22 cellular contexts compared by ENCODE assay signal in genomic region chr1:230174765-230175747, GRCh38.
DNase-seq lines count a peak whose midpoint lies in the region; ATAC-seq, FAIRE-seq and TF ChIP-seq lines count a peak whose summit lies in the region.
"Had no signal": no experiment of that assay in that cellular context is flagged by ENCODE, and none has a peak within 500 bp of the region (broad histone marks: within the 10 kb centered on the region; RNA-seq: fewer than 3 reads in every experiment).

No MANE protein-coding gene starts in this region.

- H3K27me3 Mint-ChIP-seq in activated T-helper 17 cell treated with anti-CD3 and anti-CD28 coated beads, Interleukin-2, amount 50 U/mL, for 72 hours = no peaks in the 10 kb centered on the region
- no peaks in the 10 kb centered on the region for H3K27me3 Mint-ChIP-seq in CD8-positive, alpha-beta memory T cell
- H3K27me3 Mint-ChIP-seq: CD4-positive, alpha-beta memory T cell; stimulated activated naive CD8-positive, alpha-beta T cell treated with anti-CD3 and anti-CD28 coated beads, Interleukin-15, amount 100 ng/mL, for 72 hours had no signal

- H3K9me2 ChIP-seq in OCI-LY7 (ENCODE audit: insufficient read depth, low read length) = no peaks in the 10 kb centered on the region

- TF ChIP-seq POLR2A in HepG2 (IDR thresholded peaks at IDR 0.05; ENCODE audit: insufficient read depth in 1 of 2, low read depth in 2 of 2, low read length in 2 of 2) = no peak

- DNase-seq in right atrium auricular region (ENCODE audit: low spot score) = peak; percentile 26
- DNase-seq in left cardiac atrium = no peak
- no peak for DNase-seq in HepG2 (ENCODE audit: low spot score)
- peak; percentile 28 for DNase-seq in ureter (ENCODE audit: low spot score)
- no peak for DNase-seq in OCI-LY7 (ENCODE audit: low spot score)
- no peak for DNase-seq in NCI-H1417 (lab: John Stamatoyannopoulos, UW)
- DNase-seq in CD8-positive, alpha-beta memory T cell = no peak
- DNase-seq: ACHN; activated CD4-positive, alpha-beta T cell treated with anti-CD3 and anti-CD28 coated beads, Interleukin-2, amount 50 U/mL, for 48 hours; CD4-positive, alpha-beta memory T cell; effector memory CD4-positive, alpha-beta T cell; EL; NCI-H2081; PC-3; retina; SJCRH30; stimulated activated naive CD8-positive, alpha-beta T cell treated with anti-CD3 and anti-CD28 coated beads, Interleukin-15, amount 100 ng/mL, for 72 hours; T1000 had no signal

- BruUV-seq in HepG2 (replicated peaks; lab: Mats Ljungman, UMichigan) = no TSS peak
- no TSS peak for BruUV-seq in OCI-LY7 (replicated peaks; lab: Mats Ljungman, UMichigan)

- CTCF ChIA-PET in HepG2 (lab: Yijun Ruan, JAX; ENCODE audit: low intra/inter-chr PET ratio, low total read pairs) (no interaction called here), OCI-LY7 (lab: Charles Lee; ENCODE audit: unreplicated experiment) (interaction anchor here (0.6 kb wide), 1 partner anchor 65 kb away, joined by 3 read pairs; no protein-coding TSS in a partner anchor)
- CTCF ChIA-PET in CD8-positive, alpha-beta memory T cell (lab: Charles Lee) = no interaction called here

- TF ChIP-seq EP300 in HepG2 (IDR thresholded peaks at IDR 0.05; ENCODE audit: low read depth in 2 of 2, low read length in 2 of 2) = no peak
- TF ChIP-seq EP300 in HepG2 (CRISPR knock-in tag; IDR thresholded peaks at IDR 0.05; ENCODE audit: borderline replicate concordance) = no peak

- no peak overlapping the region for H3K4me3 Mint-ChIP-seq in activated T-helper 17 cell treated with anti-CD3 and anti-CD28 coated beads, Interleukin-2, amount 50 U/mL, for 72 hours
- H3K4me3 Mint-ChIP-seq in CD8-positive, alpha-beta memory T cell = no peak overlapping the region
- H3K4me3 Mint-ChIP-seq: CD4-positive, alpha-beta memory T cell had no signal

- H3K9ac ChIP-seq in HepG2 (ENCODE audit: insufficient read depth, low read depth, low read length) = no peak overlapping the region

- WGBS in HepG2 (ENCODE audit: low lambda C conversion rate) = 89% methylated on average over 13 of the region's 14 CpGs

- TF ChIP-seq CTCF in right atrium auricular region (IDR thresholded peaks at IDR 0.05) = no peak
- TF ChIP-seq CTCF in HepG2 (CRISPR knock-in tag; IDR thresholded peaks at IDR 0.05) = no peak
- no peak for TF ChIP-seq CTCF in OCI-LY7 (conservative IDR thresholded peaks at IDR 0.05; ENCODE audit: low read length)

- TF ChIP-seq RAD21 in HepG2 (CRISPR knock-in tag; IDR thresholded peaks at IDR 0.05) = no peak

- POLR2A ChIA-PET in HepG2 (lab: Yijun Ruan, JAX) = interaction anchor here (1.0 kb wide), 1 partner anchor 11 kb away, joined by 3 read pairs; no protein-coding TSS in a partner anchor
- POLR2A ChIA-PET in OCI-LY7 (lab: Charles Lee) = interaction anchor here (0.5 kb wide), 1 partner anchor 12 kb away, joined by 5 read pairs; no protein-coding TSS in a partner anchor
- POLR2A ChIA-PET in CD8-positive, alpha-beta memory T cell (lab: Charles Lee) = no interaction called here

- ATAC-seq in left cardiac atrium (no peak), HepG2 (no peak)
- ATAC-seq in activated T-helper 17 cell treated with anti-CD3 and anti-CD28 coated beads, Interleukin-2, amount 50 U/mL, for 72 hours (replicated peaks) = no peak
- ATAC-seq: heart left ventricle; PC-3; stimulated activated naive CD8-positive, alpha-beta T cell treated with anti-CD3 and anti-CD28 coated beads, Interleukin-15, amount 100 ng/mL, for 72 hours had no signal

- H3K27ac ChIP-seq in right atrium auricular region = no peak overlapping the region
- H3K27ac ChIP-seq in HepG2 (ENCODE audit: extremely low read length, insufficient read depth, low read length) = no peak overlapping the region
- no peak overlapping the region for H3K27ac ChIP-seq in OCI-LY7 (ENCODE audit: low read depth, low read length, poor library complexity, severe bottlenecking)
- no peak overlapping the region for H3K27ac ChIP-seq in CD8-positive, alpha-beta memory T cell (ENCODE audit: low read depth, low read length)
- H3K27ac ChIP-seq: SJCRH30, vagina had no signal

- peaks cover 24% of the 10 kb centered on the region for H3K36me3 Mint-ChIP-seq in activated T-helper 17 cell treated with anti-CD3 and anti-CD28 coated beads, Interleukin-2, amount 50 U/mL, for 72 hours (ENCODE audit: low read depth)
- H3K36me3 Mint-ChIP-seq in CD8-positive, alpha-beta memory T cell = peaks cover 0 to 21% (median 10%) of the 10 kb centered on the region in 3 donors

- H3K36me3 ChIP-seq in right atrium auricular region (no peaks in the 10 kb centered on the region), HepG2 (replicated peaks in 1 of 2; ENCODE audit: control insufficient read depth in 1 of 2, insufficient read depth in 2 of 2, low read length in 2 of 2) (peaks cover 0 to 9% of the 10 kb centered on the region in 2 experiments; a peak in 3 of 5 replicates), OCI-LY7 (ENCODE audit: insufficient read depth, low read length) (peaks cover 9% of the 10 kb centered on the region; the same call in 1 of the 2 replicates)
- H3K36me3 ChIP-seq in CD8-positive, alpha-beta memory T cell (ENCODE audit: insufficient read depth, low read length) = no peaks in the 10 kb centered on the region
- H3K36me3 ChIP-seq: SJCRH30 had no signal

- H3K9me3 ChIP-seq in right atrium auricular region (no peaks in the 10 kb centered on the region), HepG2 (ENCODE audit: low read length) (no peaks in the 10 kb centered on the region), OCI-LY7 (ENCODE audit: low read length) (no peaks in the 10 kb centered on the region)
- H3K9me3 ChIP-seq in CD8-positive, alpha-beta memory T cell (ENCODE audit: low read length) = no peaks in the 10 kb centered on the region
- H3K9me3 ChIP-seq: heart left ventricle, SJCRH30, vagina had no signal

- no peaks in the 10 kb centered on the region for H3K9me3 Mint-ChIP-seq in activated T-helper 17 cell treated with anti-CD3 and anti-CD28 coated beads, Interleukin-2, amount 50 U/mL, for 72 hours
- H3K9me3 Mint-ChIP-seq in CD8-positive, alpha-beta memory T cell = no peaks in the 10 kb centered on the region
- H3K9me3 Mint-ChIP-seq: CD4-positive, alpha-beta memory T cell; stimulated activated naive CD8-positive, alpha-beta T cell treated with anti-CD3 and anti-CD28 coated beads, Interleukin-15, amount 100 ng/mL, for 72 hours had no signal

- H4K20me1 ChIP-seq in HepG2 (ENCODE audit: insufficient read depth, low read length) (peaks cover 3% of the 10 kb centered on the region), OCI-LY7 (ENCODE audit: insufficient read depth, low read length) (no peaks in the 10 kb centered on the region)

- no peaks in the 10 kb centered on the region for H3K79me2 ChIP-seq in HepG2 (ENCODE audit: insufficient read depth, low read length)
- peaks cover 6% of the 10 kb centered on the region; the same call in 1 of the 2 replicates for H3K79me2 ChIP-seq in OCI-LY7 (ENCODE audit: insufficient read depth, low read depth, low read length)

- intact Hi-C loops in left cardiac atrium (cut with DNase I) (no loop called here), HepG2 (cut with micrococcal nuclease; ENCODE audit: unreplicated experiment) (no loop called here), OCI-LY7 (cut with micrococcal nuclease; ENCODE audit: unreplicated experiment) (no loop called here)

- H3K4me3 ChIP-seq in right atrium auricular region = no peak overlapping the region
- H3K4me3 ChIP-seq in HepG2 (replicated peaks in 1 of 3; ENCODE audit: insufficient read depth in 1 of 3, low read depth in 2 of 3, low read length in 3 of 3) = no peak overlapping the region
- H3K4me3 ChIP-seq in OCI-LY7 (ENCODE audit: low read depth, low read length, poor library complexity, severe bottlenecking) = no peak overlapping the region
- H3K4me3 ChIP-seq in CD8-positive, alpha-beta memory T cell (ENCODE audit: low read length) = no peak overlapping the region
- H3K4me3 ChIP-seq: heart left ventricle, SJCRH30, vagina had no signal

- peaks cover 0 to 28% of the 10 kb centered on the region in 2 donors for H3K4me1 ChIP-seq in right atrium auricular region
- no peaks in the 10 kb centered on the region for H3K4me1 ChIP-seq in HepG2 (ENCODE audit: insufficient read depth, low read length)
- H3K4me1 ChIP-seq in OCI-LY7 (ENCODE audit: insufficient read depth, low read length, poor library complexity, severe bottlenecking) = peaks cover 12% of the 10 kb centered on the region
- peaks cover 4% of the 10 kb centered on the region for H3K4me1 ChIP-seq in CD8-positive, alpha-beta memory T cell (ENCODE audit: insufficient read depth, low read length)

- H3K27ac Mint-ChIP-seq in activated T-helper 17 cell treated with anti-CD3 and anti-CD28 coated beads, Interleukin-2, amount 50 U/mL, for 72 hours = peak overlapping the region; percentile 32
- peak overlapping the region in 1 of 8 donors; percentile 44 for H3K27ac Mint-ChIP-seq in CD8-positive, alpha-beta memory T cell

- H2AFZ ChIP-seq in HepG2 (ENCODE audit: low read length) (no peak overlapping the region), OCI-LY7 (ENCODE audit: low read length) (no peak overlapping the region)

- H3K27me3 ChIP-seq in right atrium auricular region (no peaks in the 10 kb centered on the region), HepG2 (ENCODE audit: control insufficient read depth in 1 of 2, insufficient read depth in 2 of 2, low read length in 2 of 2) (no peaks in the 10 kb centered on the region; a peak in 1 of 5 replicates)
- H3K27me3 ChIP-seq in CD8-positive, alpha-beta memory T cell (ENCODE audit: insufficient read depth, low read length, poor library complexity, severe bottlenecking) = no peaks in the 10 kb centered on the region
- H3K27me3 ChIP-seq: heart left ventricle, SJCRH30, vagina had no signal

- H3K4me2 ChIP-seq in HepG2 (ENCODE audit: low read depth, low read length) (no peak overlapping the region), OCI-LY7 (ENCODE audit: low read length) (no peak overlapping the region)

- FAIRE-seq in HepG2 (lab: Jason Lieb, UNC) = no peak
- FAIRE-seq: islet of Langerhans had no signal

- H3K4me1 Mint-ChIP-seq in activated T-helper 17 cell treated with anti-CD3 and anti-CD28 coated beads, Interleukin-2, amount 50 U/mL, for 72 hours = peaks cover 25% of the 10 kb centered on the region
- peaks cover 31 to 54% (median 38%) of the 10 kb centered on the region in 3 donors for H3K4me1 Mint-ChIP-seq in CD8-positive, alpha-beta memory T cell

- in situ Hi-C loops in HepG2 (cut with HindIII; ENCODE audit: extremely low pct_ligation_motif_present, low pct_unique_long_range_greater_than_20kb) = no loop called here

TF ChIP-seq in HepG2, 621 proteins besides CTCF, POLR2A, EP300 and RAD21 (continues in another document):
- peak; percentile 63 for TF ChIP-seq HNRNPK (IDR thresholded peaks at IDR 0.05; ENCODE audit: low read depth, low read length, poor library complexity, severe bottlenecking)

Comparison
In these comparisons a context has a peak if more than half of its experiments do, and no peak if none do; other contexts are left out.
1. DNase-seq: peak in right atrium auricular region (single experiment) and ureter (single experiment); none in left cardiac atrium (single experiment), HepG2 (single experiment), OCI-LY7 (single experiment), NCI-H1417 (0 of 3) and CD8-positive, alpha-beta memory T cell (0 of 5).